In genomic region chr1:209893751-209894150, GRCh38 we compare ENCODE assay signal across 26 cellular contexts. TPM values are rescaled to one million over a fixed set of nuclear protein-coding genes. Genes with fewer than 3 reads are reported as not detected.
A peak's percentile ranks its signal among the peaks of the same experiment; 100 is the strongest.
DNase-seq lines count a peak whose midpoint lies in the region; ATAC-seq, FAIRE-seq and TF ChIP-seq lines count a peak whose summit lies in the region.
"Had no signal": no experiment of that assay in that cellular context is flagged by ENCODE, and none has a peak within 500 bp of the region (broad histone marks: within the 10 kb centered on the region; RNA-seq: fewer than 3 reads in every experiment).

No MANE protein-coding gene starts in this region.

- H3K79me1 ChIP-seq in IMR-90 (ENCODE audit: low read depth in 1 of 2, low read length in 2 of 2), result no peaks in the 10 kb centered on the region

- H2BK15ac ChIP-seq in IMR-90 (ENCODE audit: low read depth, low read length), result no peak overlapping the region

- in situ Hi-C loops in IMR-90 (cut with MboI; ENCODE audit: low sequenced_read_pairs) (no loop called here), transverse colon (cut with MboI; ENCODE audit: low pct_ligation_motif_present in 1 of 4, low pct_unique_long_range_greater_than_20kb in 1 of 4, low sequenced_read_pairs in 3 of 4) (no loop called here)

- intact Hi-C loops in IMR-90 (cut with micrococcal nuclease) (no loop called here), transverse colon (cut with DNase I; ENCODE audit: low total_unique reads) (no loop called here)

- H3K56ac ChIP-seq in IMR-90 (ENCODE audit: extremely low read depth, insufficient read depth, low read length), result no peak overlapping the region

- H3K9me3 ChIP-seq in IMR-90 (ENCODE audit: control insufficient read depth, insufficient read depth, low read length) (no peaks in the 10 kb centered on the region), transverse colon (no peaks in the 10 kb centered on the region)

- CTCF ChIA-PET in IMR-90 (lab: Yijun Ruan, JAX), result interaction anchor here (0.6 to 0.7 kb wide), 2 partner anchors 12 to 14 kb away, joined by 3 to 4 read pairs; no protein-coding TSS in a partner anchor

- no peak for TF ChIP-seq POLR2A in IMR-90 (IDR thresholded peaks at IDR 0.05; ENCODE audit: low read depth, low read length)
- TF ChIP-seq POLR2A in transverse colon (IDR thresholded peaks at IDR 0.05), result no peak

- no peak overlapping the region for H3K9ac ChIP-seq in IMR-90 (ENCODE audit: low read depth, low read length)

- H3K27ac ChIP-seq in IMR-90 (ENCODE audit: insufficient read depth, low read length) (no peak overlapping the region), epithelial cell of prostate (peak overlapping the region; percentile 96), transverse colon (no peak overlapping the region)
- H3K27ac ChIP-seq: C4-2B, HL-60, SJCRH30 had no signal

- H3K9me1 ChIP-seq in IMR-90 (ENCODE audit: insufficient read depth, low read length), result peaks cover 5% of the 10 kb centered on the region; the same call in 1 of the 2 replicates

- dilution Hi-C loops in IMR-90 (cut with HindIII; ENCODE audit: low sequenced_read_pairs, unreplicated experiment), result no loop called here

- H2AK5ac ChIP-seq in IMR-90 (ENCODE audit: low read depth, low read length), result peak overlapping the region; percentile 1; the same call in 1 of the 2 replicates

- no peak overlapping the region for H4K8ac ChIP-seq in IMR-90 (ENCODE audit: low read depth in 2 of 2, low read length in 2 of 2)

- peak overlapping the region; percentile 69 for H3K27ac Mint-ChIP-seq in neural crest cell (ENCODE audit: unreplicated experiment)

- H3K36me3 ChIP-seq in IMR-90 (ENCODE audit: control insufficient read depth, insufficient read depth, low read length) (no peaks in the 10 kb centered on the region), transverse colon (no peaks in the 10 kb centered on the region)
- H3K36me3 ChIP-seq: SJCRH30 had no signal

- H3K36me3 Mint-ChIP-seq in neural crest cell (ENCODE audit: low read depth), result no peaks in the 10 kb centered on the region

- no peak for FAIRE-seq in RCC 7860 (lab: Jason Lieb, UNC)
- FAIRE-seq: A204.1, D721Med, HepG2 had no signal

- H3K4me1 Mint-ChIP-seq in neural crest cell, result peaks cover 8% of the 10 kb centered on the region

- ATAC-seq in IMR-90 (ENCODE audit: low read depth) (no peak), GM21717 (IDR thresholded peaks at IDR 0.05; ENCODE audit: unreplicated experiment) (no peak)
- ATAC-seq: HepG2, Panc1 had no signal

- H3K18ac ChIP-seq in IMR-90 (ENCODE audit: low read depth, low read length), result no peak overlapping the region

- no peaks in the 10 kb centered on the region for H3K27me3 Mint-ChIP-seq in neural crest cell (ENCODE audit: low read depth)

- no peak overlapping the region for H3K23ac ChIP-seq in IMR-90 (ENCODE audit: low read depth, low read length)

- BruUV-seq in IMR-90 (replicated peaks; lab: Mats Ljungman, UMichigan), result no TSS peak

- no peak overlapping the region for H2BK5ac ChIP-seq in IMR-90 (ENCODE audit: low read depth, low read length, poor library complexity, severe bottlenecking)

- H4K5ac ChIP-seq in IMR-90 (ENCODE audit: low read depth, low read length), result no peak overlapping the region

- H3K4me1 ChIP-seq in IMR-90 (ENCODE audit: control insufficient read depth, insufficient read depth, low read length), result peaks cover 6% of the 10 kb centered on the region; the same call in 1 of the 2 replicates
- H3K4me1 ChIP-seq in transverse colon, result no peaks in the 10 kb centered on the region
- H3K4me1 ChIP-seq: SJCRH30 had no signal

- POLR2A ChIA-PET in IMR-90 (lab: Charles Lee; ENCODE audit: unreplicated experiment), result no interaction called here

- TF ChIP-seq CTCF in IMR-90 (conservative IDR thresholded peaks at IDR 0.05; ENCODE audit: low read depth, low read length), result no peak
- TF ChIP-seq CTCF in neural crest cell (conservative IDR thresholded peaks at IDR 0.05), result no peak
- no peak for TF ChIP-seq CTCF in transverse colon (IDR thresholded peaks at IDR 0.05)

- H3K9me3 Mint-ChIP-seq in neural crest cell, result peaks cover 2% of the 10 kb centered on the region

- H2AFZ ChIP-seq in IMR-90 (replicated peaks; ENCODE audit: low read length, poor library complexity), result peak overlapping the region; percentile 36

- H3K27me3 ChIP-seq in IMR-90 (ENCODE audit: control insufficient read depth, insufficient read depth, low read length), result no peaks in the 10 kb centered on the region
- H3K27me3 ChIP-seq in transverse colon, result no peaks in the 10 kb centered on the region

- DNase-seq in A172 (ENCODE audit: low spot score) (peak; percentile 0), IMR-90 (no peak), epithelial cell of prostate (ENCODE audit: low read depth, low spot score) (no peak), neural crest cell (ENCODE audit: low read depth, low spot score) (no peak), RCC 7860 (ENCODE audit: low spot score) (no peak), transverse colon (no peak)
- no peak for DNase-seq in stimulated activated CD4-positive, alpha-beta T cell treated with anti-CD3 and anti-CD28 coated beads, Interleukin-1b, Interleukin-23, amount 100 ng/mL, for 48 hours
- DNase-seq: DMS53, GDM1, H7, KBM-7, NCI-H1092 treated with DMSO at 0.1 percent for 48 hours, NCI-H146, NCI-H2029, NCI-H2227 treated with DMSO at 0.1 percent for 48 hours, NCI-H510A, NCI-H748 treated with DMSO at 0.1 percent for 48 hours had no signal

- no peak for TF ChIP-seq RAD21 in IMR-90 (IDR thresholded peaks at IDR 0.05; ENCODE audit: low read length)

- no peak for TF ChIP-seq EP300 in transverse colon (IDR thresholded peaks at IDR 0.05; ENCODE audit: low read depth)

- H3K4me3 Mint-ChIP-seq in neural crest cell, result no peak overlapping the region

- peak overlapping the region; percentile 30; the same call in 1 of the 2 replicates for H2BK120ac ChIP-seq in IMR-90 (ENCODE audit: low read depth, low read length)

- H4K20me1 ChIP-seq in IMR-90 (ENCODE audit: insufficient read depth, low read length), result no peaks in the 10 kb centered on the region

- no peak overlapping the region for H3K4ac ChIP-seq in IMR-90 (ENCODE audit: low read depth, low read length)

- no peak overlapping the region for H3K14ac ChIP-seq in IMR-90 (replicated peaks; ENCODE audit: low read depth, low read length)

- no peak overlapping the region for H2BK20ac ChIP-seq in IMR-90 (ENCODE audit: low read depth, low read length)

- WGBS in IMR-90 (ENCODE audit: extremely low coverage in 2 of 2, insufficient read length in 1 of 2), 2 experiments, result 100% methylated on average over 5 of the region's 6 CpGs; no CpG with 5 or more reads in 1 of the 2 experiments
- WGBS in transverse colon (ENCODE audit: low coverage in 1 of 2), 2 donors, result 78 to 100% methylated on average over 4 to 6 of the region's 6 CpGs

- H3K4me3 ChIP-seq in IMR-90 (ENCODE audit: insufficient read depth, low read depth, low read length), result no peak overlapping the region
- H3K4me3 ChIP-seq in transverse colon, result no peak overlapping the region
- H3K4me3 ChIP-seq: SJCRH30 had no signal

- no peak overlapping the region for H4K91ac ChIP-seq in IMR-90 (ENCODE audit: insufficient read depth, low read depth, low read length)

- no peak overlapping the region for H3K4me2 ChIP-seq in IMR-90 (ENCODE audit: low read depth, low read length)

- H2AK9ac ChIP-seq in IMR-90 (replicated peaks; ENCODE audit: low read depth, low read length, poor library complexity), result no peak overlapping the region

TF ChIP-seq in IMR-90, 13 proteins besides CTCF, POLR2A, EP300 and RAD21:
- TF ChIP-seq SMC3 (IDR thresholded peaks at IDR 0.05; ENCODE audit: low read depth, low read length) (no peak), ELK1 (IDR thresholded peaks at IDR 0.05; ENCODE audit: borderline replicate concordance, low read depth, low read length) (no peak), CHD1 (IDR thresholded peaks at IDR 0.05; ENCODE audit: low read depth, low read length) (no peak), NFE2L2 (IDR thresholded peaks at IDR 0.05; ENCODE audit: low read depth, low read length) (no peak), FOS (IDR thresholded peaks at IDR 0.05; ENCODE audit: low read depth, low read length) (no peak), MAFK (IDR thresholded peaks at IDR 0.05; ENCODE audit: low read depth, low read length) (no peak), RFX5 (IDR thresholded peaks at IDR 0.05; ENCODE audit: low read depth, low read length) (no peak), RCOR1 (IDR thresholded peaks at IDR 0.05; ENCODE audit: insufficient replicate concordance, low read length) (no peak), MXI1 (IDR thresholded peaks at IDR 0.05; ENCODE audit: borderline replicate concordance, low read depth, low read length) (no peak), CEBPB (IDR thresholded peaks at IDR 0.05; ENCODE audit: low read depth, low read length) (no peak)

RNA-seq across cellular contexts. Expression of gene SYT14, which starts 44.3 kb away (rescaled TPM):
- 11.7 and 11.8 TPM in 2 replicates for total RNA-seq in A172 (2014; rRNA removed; shearing (Covaris generic))
- total RNA-seq in IMR-90 (2012; rRNA removed) (1.3 and 1.4 TPM in 2 replicates), neural crest cell (3.6 and 4.1 TPM in 2 replicates), transverse colon (under 1 TPM in 1 of 4 donors, not detected in 3; under 0.01 TPM)
- 0.14 and 0.16 TPM in 2 replicates for polyA plus RNA-seq in IMR-90 (2012; rRNA removed)
- polyA plus RNA-seq in IMR-90 (2012; cell fraction: cytosol; rRNA removed), result 0.01 and 0.12 TPM in 2 replicates
- polyA plus RNA-seq in IMR-90 (2012; cell fraction: nucleus; rRNA removed; ENCODE audit: low replicate concordance), result 0.02 and 0.19 TPM in 2 replicates
- total RNA-seq: HepG2, HT-29, SJCRH30 had no signal
- polyA plus RNA-seq: HepG2 had no signal
